ENCODE assay signal across 10 cellular contexts in genomic region chrX:131068945-131069719, GRCh38. TPM values are rescaled to one million over a fixed set of nuclear protein-coding genes. Genes with fewer than 3 reads are reported as not detected.
DNase-seq lines count a peak whose midpoint lies in the region; ATAC-seq and TF ChIP-seq lines count a peak whose summit lies in the region.
"Had no signal": no experiment of that assay in that cellular context is flagged by ENCODE, and none has a peak within 500 bp of the region (broad histone marks: within the 10 kb centered on the region; RNA-seq: fewer than 3 reads in every experiment).

No MANE protein-coding gene starts in this region.

- no peaks in the 10 kb centered on the region for H3K4me1 ChIP-seq in iPS-18a (ENCODE audit: control insufficient read depth, low read depth, low read length)

- H3K36me3 ChIP-seq in iPS-18a (ENCODE audit: control insufficient read depth, low read depth, low read length), result no peaks in the 10 kb centered on the region
- H3K36me3 ChIP-seq: thoracic aorta had no signal

- peak overlapping the region; percentile 36 for H3K4me3 ChIP-seq in iPS-18a (ENCODE audit: low read length)
- H3K4me3 ChIP-seq: SK-N-MC, thoracic aorta had no signal

- DNase-seq in GM10248 (ENCODE audit: extremely low spot score) (peak; percentile 34), HCEC 1CT (peak; percentile 1), SK-MEL-5 (ENCODE audit: low read depth, low spot score) (peak; percentile 65), NCI-H446 treated with DMSO at 0.1 percent for 48 hours (lab: John Stamatoyannopoulos, UW) (no peak)
- DNase-seq in T-helper 2 cell treated with Interferon-gamma antibody and Interleukin-4, amounts not matched to agents 5 μg/mL and 100 μg/mL, for 36 hours (ENCODE audit: low spot score), result no peak

- H3K27ac ChIP-seq in iPS-18a (ENCODE audit: low read length), result no peak overlapping the region
- H3K27ac ChIP-seq: SK-N-MC, thoracic aorta had no signal

- no peaks in the 10 kb centered on the region for H3K4me1 Mint-ChIP-seq in T-helper 2 cell treated with Interferon-gamma antibody and Interleukin-4, amounts not matched to agents 5 μg/mL and 100 μg/mL, for 36 hours (ENCODE audit: low read depth)

- H3K27ac Mint-ChIP-seq in T-helper 2 cell treated with Interferon-gamma antibody and Interleukin-4, amounts not matched to agents 5 μg/mL and 100 μg/mL, for 36 hours, result no peak overlapping the region

- in situ Hi-C loops in SK-MEL-5 (cut with HindIII; ENCODE audit: low pct_unique_long_range_greater_than_20kb, low sequenced_read_pairs), result no loop called here

- ATAC-seq in GM18907 (IDR thresholded peaks at IDR 0.05; ENCODE audit: unreplicated experiment) (no peak), GM18519 (IDR thresholded peaks at IDR 0.05; ENCODE audit: low FRiP score, unreplicated experiment) (no peak)

- POLR2A ChIA-PET in GM10248 (lab: Yijun Ruan, JAX), result no interaction called here

- H3K4me3 Mint-ChIP-seq in T-helper 2 cell treated with Interferon-gamma antibody and Interleukin-4, amounts not matched to agents 5 μg/mL and 100 μg/mL, for 36 hours, result no peak overlapping the region

- peaks cover 4% of the 10 kb centered on the region for H3K9me3 ChIP-seq in iPS-18a (ENCODE audit: control insufficient read depth, low read depth, low read length)
- H3K9me3 ChIP-seq: thoracic aorta had no signal

- H3K27me3 Mint-ChIP-seq in T-helper 2 cell treated with Interferon-gamma antibody and Interleukin-4, amounts not matched to agents 5 μg/mL and 100 μg/mL, for 36 hours (ENCODE audit: low read depth), result peaks cover 34% of the 10 kb centered on the region

- CTCF ChIA-PET in GM10248 (lab: Yijun Ruan, JAX), result interaction anchor here (1.6 kb wide), 1 partner anchor 11 kb away, joined by 5 read pairs; no protein-coding TSS in a partner anchor

- H3K9ac ChIP-seq in iPS-18a (ENCODE audit: low read length), result no peak overlapping the region

- no peak for TF ChIP-seq CTCF in GM10248 (IDR thresholded peaks at IDR 0.05; ENCODE audit: control extremely low read depth, extremely low read depth, low read depth, missing control alignments)

- peaks cover 59% of the 10 kb centered on the region for H3K27me3 ChIP-seq in iPS-18a (ENCODE audit: control insufficient read depth, insufficient read depth, low read length)

- H3K36me3 Mint-ChIP-seq in T-helper 2 cell treated with Interferon-gamma antibody and Interleukin-4, amounts not matched to agents 5 μg/mL and 100 μg/mL, for 36 hours (ENCODE audit: low read depth), result no peaks in the 10 kb centered on the region

- no peaks in the 10 kb centered on the region for H3K9me3 Mint-ChIP-seq in T-helper 2 cell treated with Interferon-gamma antibody and Interleukin-4, amounts not matched to agents 5 μg/mL and 100 μg/mL, for 36 hours

RNA-seq across cellular contexts. Expression of gene ARHGAP36, which starts 11.0 kb away (rescaled TPM):
- not detected in 2 replicates for total RNA-seq in SK-MEL-5 (2014; rRNA removed; shearing (Covaris generic))
- polyA plus RNA-seq in SK-MEL-5 (2015; cell fraction: cytosol; rRNA removed), result not detected in 2 replicates
- polyA plus RNA-seq in SK-MEL-5 (2015; cell fraction: nucleus; rRNA removed), result not detected in 2 replicates
- total RNA-seq: thoracic aorta had no signal

Comparison
In these comparisons a context has a peak if more than half of its experiments do, and no peak if none do; other contexts are left out.
1. DNase-seq: peak in GM10248 (single experiment), HCEC 1CT (single experiment) and SK-MEL-5 (single experiment); none in NCI-H446 treated with DMSO at 0.1 percent for 48 hours (single experiment) and T-helper 2 cell treated with Interferon-gamma antibody and Interleukin-4, amounts not matched to agents 5 μg/mL and 100 μg/mL, for 36 hours (single experiment).